18 cellular contexts compared by ENCODE assay signal in the genomic region with DNA sequence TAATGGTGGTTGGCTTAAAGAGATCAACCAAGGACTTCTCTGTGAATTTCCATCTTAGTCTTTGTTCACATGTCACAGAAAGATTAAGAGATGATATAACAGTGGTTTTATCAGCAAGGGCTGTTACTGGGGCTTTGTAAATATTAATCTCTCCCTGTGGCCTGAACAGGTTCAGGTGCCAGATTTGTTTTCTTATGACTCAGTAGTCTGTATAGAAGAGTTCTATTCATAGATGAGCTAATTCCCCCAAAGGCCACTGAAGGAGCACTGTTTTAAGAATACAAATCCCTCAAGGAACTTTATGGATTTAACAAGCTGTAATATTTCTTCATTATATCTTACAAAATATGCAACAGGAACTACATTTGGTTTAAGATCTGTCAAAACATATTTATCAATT. TPM values are rescaled to one million over a fixed set of nuclear protein-coding genes. Genes with fewer than 3 reads are reported as not detected.
DNase-seq lines count a peak whose midpoint lies in the region; ATAC-seq, FAIRE-seq and TF ChIP-seq lines count a peak whose summit lies in the region.
"Had no signal": no experiment of that assay in that cellular context is flagged by ENCODE, and none has a peak within 500 bp of the region (broad histone marks: within the 10 kb centered on the region; RNA-seq: fewer than 3 reads in every experiment).

No MANE protein-coding gene starts in this region.

- no peaks in the 10 kb centered on the region for H3K9me3 ChIP-seq in astrocyte (ENCODE audit: insufficient read depth, low read depth, low read length)
- no peaks in the 10 kb centered on the region for H3K9me3 ChIP-seq in psoas muscle
- H3K9me3 ChIP-seq: adrenal gland, gastrocnemius medialis, uterus had no signal

- H3K4me1 ChIP-seq in astrocyte (ENCODE audit: insufficient read depth, low read length) (no peaks in the 10 kb centered on the region), psoas muscle (no peaks in the 10 kb centered on the region)
- H3K4me1 ChIP-seq: adrenal gland, gastrocnemius medialis, uterus had no signal

- no peak overlapping the region for H3K4me3 Mint-ChIP-seq in astrocyte (ENCODE audit: unreplicated experiment)
- H3K4me3 Mint-ChIP-seq in osteocyte (ENCODE audit: unreplicated experiment): no peak overlapping the region
- H3K4me3 Mint-ChIP-seq: activated T-cell treated with anti-CD3 and anti-CD28 coated beads, Interleukin-2, amount 50 U/mL, for 24 hours; CD4-positive, alpha-beta memory T cell; immature natural killer cell; stimulated activated memory B cell treated with anti-CD40 and anti-IgM and Interleukin-4, amounts not matched to agents 10 μg/mL and 1 μg/mL and 100 μg/mL, for 72 hours had no signal

- H4K20me1 ChIP-seq in astrocyte (ENCODE audit: insufficient read depth, low read length): no peaks in the 10 kb centered on the region

- H3K9me3 Mint-ChIP-seq in astrocyte (ENCODE audit: unreplicated experiment) (no peaks in the 10 kb centered on the region), osteocyte (ENCODE audit: unreplicated experiment) (no peaks in the 10 kb centered on the region)
- H3K9me3 Mint-ChIP-seq: activated T-cell treated with anti-CD3 and anti-CD28 coated beads, Interleukin-2, amount 50 U/mL, for 24 hours; CD4-positive, alpha-beta memory T cell; immature natural killer cell; stimulated activated memory B cell treated with anti-CD40 and anti-IgM and Interleukin-4, amounts not matched to agents 10 μg/mL and 1 μg/mL and 100 μg/mL, for 72 hours had no signal

- H3K27me3 ChIP-seq in astrocyte (ENCODE audit: insufficient read depth, low read length): no peaks in the 10 kb centered on the region
- no peaks in the 10 kb centered on the region for H3K27me3 ChIP-seq in psoas muscle (ENCODE audit: insufficient read depth in 3 of 3, low read length in 2 of 3)
- H3K27me3 ChIP-seq: adrenal gland, gastrocnemius medialis, uterus had no signal

- no peak overlapping the region for H2AFZ ChIP-seq in astrocyte (ENCODE audit: low read depth, low read length)

- H3K36me3 ChIP-seq in astrocyte (ENCODE audit: insufficient read depth, low read length) (peaks cover 25% of the 10 kb centered on the region), psoas muscle (ENCODE audit: insufficient read depth in 1 of 2, low read depth in 1 of 2) (peaks cover 5 to 45% of the 10 kb centered on the region in 2 donors)
- H3K36me3 ChIP-seq: adrenal gland, uterus had no signal

- H3K27me3 Mint-ChIP-seq in astrocyte (ENCODE audit: low read depth, unreplicated experiment): no peaks in the 10 kb centered on the region
- no peaks in the 10 kb centered on the region for H3K27me3 Mint-ChIP-seq in osteocyte (ENCODE audit: unreplicated experiment)
- H3K27me3 Mint-ChIP-seq: activated T-cell treated with anti-CD3 and anti-CD28 coated beads, Interleukin-2, amount 50 U/mL, for 24 hours; CD4-positive, alpha-beta memory T cell; stimulated activated memory B cell treated with anti-CD40 and anti-IgM and Interleukin-4, amounts not matched to agents 10 μg/mL and 1 μg/mL and 100 μg/mL, for 72 hours had no signal

- ATAC-seq in GM19463 (IDR thresholded peaks at IDR 0.05; ENCODE audit: unreplicated experiment) (peak; percentile 61), psoas muscle (no peak)
- ATAC-seq: gastrocnemius medialis; stimulated activated memory B cell treated with anti-CD40 and anti-IgM and Interleukin-4, amounts not matched to agents 10 μg/mL and 1 μg/mL and 100 μg/mL, for 72 hours had no signal

- H3K36me3 Mint-ChIP-seq in astrocyte (ENCODE audit: low read depth, unreplicated experiment) (peaks cover 12% of the 10 kb centered on the region), osteocyte (ENCODE audit: unreplicated experiment) (peaks cover 27% of the 10 kb centered on the region)

- intact Hi-C loops in psoas muscle (cut with DNase I): no loop called here

- peaks cover 12% of the 10 kb centered on the region for H3K4me1 Mint-ChIP-seq in astrocyte (ENCODE audit: low read depth, unreplicated experiment)
- H3K4me1 Mint-ChIP-seq in osteocyte (ENCODE audit: unreplicated experiment): peaks cover 9% of the 10 kb centered on the region
- H3K4me1 Mint-ChIP-seq: immature natural killer cell; stimulated activated memory B cell treated with anti-CD40 and anti-IgM and Interleukin-4, amounts not matched to agents 10 μg/mL and 1 μg/mL and 100 μg/mL, for 72 hours had no signal

- no peak overlapping the region for H3K27ac ChIP-seq in astrocyte (ENCODE audit: low read depth, low read length)
- H3K27ac ChIP-seq in psoas muscle: no peak overlapping the region
- H3K27ac ChIP-seq: adrenal gland, gastrocnemius medialis, uterus had no signal

- H3K4me3 ChIP-seq in AG10803 (ENCODE audit: low read length) (no peak overlapping the region), astrocyte (ENCODE audit: insufficient read depth, low read depth, low read length) (no peak overlapping the region), psoas muscle (no peak overlapping the region)
- H3K4me3 ChIP-seq: adrenal gland, gastrocnemius medialis, uterus had no signal

- H3K4me2 ChIP-seq in astrocyte (ENCODE audit: low read length): no peak overlapping the region

- DNase-seq in AG10803 (ENCODE audit: low read depth) (peak; percentile 3), astrocyte (ENCODE audit: low read depth) (peak; percentile 63), kidney tubule cell (ENCODE audit: low spot score) (peak; percentile 55), osteocyte (ENCODE audit: extremely low spot score, unreplicated experiment) (no peak), DMS 273 treated with DMSO at 0.1 percent for 48 hours (lab: John Stamatoyannopoulos, UW) (no peak), psoas muscle (no peak), COLO668 (lab: John Stamatoyannopoulos, UW; ENCODE audit: unreplicated experiment) (no peak)
- DNase-seq: activated CD4-positive, alpha-beta T cell treated with anti-CD3 and anti-CD28 coated beads for 48 hours; activated T-cell treated with anti-CD3 and anti-CD28 coated beads, Interleukin-2, amount 50 U/mL, for 24 hours; adrenal gland; CD4-positive, alpha-beta memory T cell; gastrocnemius medialis; immature natural killer cell; NCI-H1105; stimulated activated CD4-positive, alpha-beta T cell treated with anti-CD3 and anti-CD28 coated beads, Interleukin-4, amount 100 ng/mL, for 1 hour; uterus had no signal

- TF ChIP-seq CTCF in AG10803 (conservative IDR thresholded peaks at IDR 0.05; ENCODE audit: low read length) (no peak; the same call in 1 of the 2 replicates), astrocyte (IDR thresholded peaks at IDR 0.05; ENCODE audit: insufficient read depth, low read depth, low read length) (peak; percentile 19), osteocyte (IDR thresholded peaks at IDR 0.05) (no peak), psoas muscle (IDR thresholded peaks at IDR 0.05) (no peak)

- FAIRE-seq in astrocyte (lab: Jason Lieb, UNC): no peak

- H3K79me2 ChIP-seq in astrocyte (ENCODE audit: insufficient read depth, low read length): no peaks in the 10 kb centered on the region

- H3K27ac Mint-ChIP-seq in astrocyte (ENCODE audit: unreplicated experiment): no peak overlapping the region
- no peak overlapping the region for H3K27ac Mint-ChIP-seq in osteocyte (ENCODE audit: unreplicated experiment)
- H3K27ac Mint-ChIP-seq: activated T-cell treated with anti-CD3 and anti-CD28 coated beads, Interleukin-2, amount 50 U/mL, for 24 hours; stimulated activated memory B cell treated with anti-CD40 and anti-IgM and Interleukin-4, amounts not matched to agents 10 μg/mL and 1 μg/mL and 100 μg/mL, for 72 hours had no signal

- H3K9ac ChIP-seq in astrocyte (ENCODE audit: low read length): no peak overlapping the region

RNA-seq across cellular contexts. Expression of a gene that starts 50.4 kb away (rescaled TPM):
- total RNA-seq in astrocyte: 28.8 and 29.7 TPM in 2 replicates
- total RNA-seq in osteocyte: 24.2 and 26.2 TPM in 2 replicates
- total RNA-seq in psoas muscle: 1 to 10 TPM; 4.6 to 7.9 (median 6.3) TPM
- 1 to 10 TPM; 2.0 to 4.5 (median 2.2) TPM for polyA plus RNA-seq in psoas muscle

Comparison
In these comparisons a context has a peak if more than half of its experiments do, and no peak if none do; other contexts are left out.
1. DNase-seq: peak in AG10803 (single experiment), astrocyte (single experiment) and kidney tubule cell (single experiment); none in osteocyte (single experiment), DMS 273 treated with DMSO at 0.1 percent for 48 hours (single experiment), psoas muscle (0 of 2) and COLO668 (single experiment).